ENCODE assay signal across 21 cellular contexts in genomic region chr11:2366271-2366670, GRCh38. TPM values are rescaled to one million over a fixed set of nuclear protein-coding genes. Genes with fewer than 3 reads are reported as not detected.
DNase-seq lines count a peak whose midpoint lies in the region; ATAC-seq and TF ChIP-seq lines count a peak whose summit lies in the region.
"Had no signal": no experiment of that assay in that cellular context is flagged by ENCODE, and none has a peak within 500 bp of the region (broad histone marks: within the 10 kb centered on the region; RNA-seq: fewer than 3 reads in every experiment).

No MANE protein-coding gene starts in this region.

- no peak overlapping the region for H2AFZ ChIP-seq in neuronal stem cell (ENCODE audit: low read length)

- no peak overlapping the region for H3K14ac ChIP-seq in neuronal stem cell (ENCODE audit: low read length)

- no peak overlapping the region for H2BK5ac ChIP-seq in neuronal stem cell (ENCODE audit: low read length)

- H3K27me3 Mint-ChIP-seq in brain, result no peaks in the 10 kb centered on the region
- no peaks in the 10 kb centered on the region for H3K27me3 Mint-ChIP-seq in stimulated activated memory B cell treated with anti-CD40 and anti-IgM and Interleukin-4, amounts not matched to agents 10 μg/mL and 1 μg/mL and 100 μg/mL, for 72 hours
- peaks cover 5 to 8% of the 10 kb centered on the region in 2 donors for H3K27me3 Mint-ChIP-seq in natural killer cell treated with Interleukin-12 subunit alpha and Interleukin-12 subunit beta and Interleukin-15 and Interleukin-18, amount 100 ng/mL, for 72 hours
- H3K27me3 Mint-ChIP-seq: CD4-positive, CD25-positive, alpha-beta regulatory T cell had no signal

- no peak overlapping the region for H3K23ac ChIP-seq in neuronal stem cell (ENCODE audit: low read depth, low read length, poor library complexity)

- H2BK12ac ChIP-seq in neuronal stem cell (ENCODE audit: low read length), result no peak overlapping the region

- no peaks in the 10 kb centered on the region for H3K9me3 Mint-ChIP-seq in brain
- H3K9me3 Mint-ChIP-seq in stimulated activated memory B cell treated with anti-CD40 and anti-IgM and Interleukin-4, amounts not matched to agents 10 μg/mL and 1 μg/mL and 100 μg/mL, for 72 hours, result no peaks in the 10 kb centered on the region
- no peaks in the 10 kb centered on the region for H3K9me3 Mint-ChIP-seq in natural killer cell treated with Interleukin-12 subunit alpha and Interleukin-12 subunit beta and Interleukin-15 and Interleukin-18, amount 100 ng/mL, for 72 hours
- H3K9me3 Mint-ChIP-seq: activated CD4-positive, alpha-beta memory T cell treated with anti-CD3 and anti-CD28 coated beads, Interleukin-2, amount 10 ng/mL, durations not matched to agents 7 days and 5 days; CD4-positive, CD25-positive, alpha-beta regulatory T cell; immature natural killer cell; naive thymus-derived CD8-positive, alpha-beta T cell; WTC11 had no signal

- no peak overlapping the region for H3K4me2 ChIP-seq in neuronal stem cell (ENCODE audit: insufficient read depth, low read length, poor library complexity, severe bottlenecking)

- H2AK5ac ChIP-seq in neuronal stem cell (ENCODE audit: low read depth, low read length), result peak overlapping the region; percentile 59

- peak overlapping the region; percentile 54 for H2BK120ac ChIP-seq in neuronal stem cell (ENCODE audit: low read depth, low read length)

- H3K4me3 ChIP-seq in neuronal stem cell (ENCODE audit: low read length in 2 of 2), result no peak overlapping the region
- H3K4me3 ChIP-seq: psoas muscle had no signal

- no peak overlapping the region for H2BK15ac ChIP-seq in neuronal stem cell (ENCODE audit: low read length)

- no peaks in the 10 kb centered on the region for H3K27me3 ChIP-seq in neuronal stem cell (ENCODE audit: control insufficient read depth in 3 of 3, insufficient read depth in 3 of 3, low read depth in 1 of 3, low read length in 3 of 3)

- H3K36me3 Mint-ChIP-seq in brain, result peaks cover 8% of the 10 kb centered on the region
- H3K36me3 Mint-ChIP-seq in stimulated activated memory B cell treated with anti-CD40 and anti-IgM and Interleukin-4, amounts not matched to agents 10 μg/mL and 1 μg/mL and 100 μg/mL, for 72 hours, result no peaks in the 10 kb centered on the region
- no peaks in the 10 kb centered on the region for H3K36me3 Mint-ChIP-seq in natural killer cell treated with Interleukin-12 subunit alpha and Interleukin-12 subunit beta and Interleukin-15 and Interleukin-18, amount 100 ng/mL, for 72 hours
- H3K36me3 Mint-ChIP-seq: immature natural killer cell; naive thymus-derived CD8-positive, alpha-beta T cell; WTC11 had no signal

- no peaks in the 10 kb centered on the region for H3K79me1 ChIP-seq in neuronal stem cell (ENCODE audit: low read depth, low read length)

- H3K4me1 Mint-ChIP-seq in brain, result peaks cover 13% of the 10 kb centered on the region
- no peaks in the 10 kb centered on the region for H3K4me1 Mint-ChIP-seq in stimulated activated memory B cell treated with anti-CD40 and anti-IgM and Interleukin-4, amounts not matched to agents 10 μg/mL and 1 μg/mL and 100 μg/mL, for 72 hours
- no peaks in the 10 kb centered on the region for H3K4me1 Mint-ChIP-seq in natural killer cell treated with Interleukin-12 subunit alpha and Interleukin-12 subunit beta and Interleukin-15 and Interleukin-18, amount 100 ng/mL, for 72 hours (ENCODE audit: low read depth in 2 of 2)
- H3K4me1 Mint-ChIP-seq: activated CD4-positive, alpha-beta memory T cell treated with anti-CD3 and anti-CD28 coated beads, Interleukin-2, amount 10 ng/mL, durations not matched to agents 7 days and 5 days; immature natural killer cell; WTC11 had no signal

- DNase-seq in left cardiac atrium, result peak; percentile 42
- DNase-seq in cardiac septum (ENCODE audit: low spot score), result no peak
- no peak for DNase-seq in neuronal stem cell (ENCODE audit: low spot score)
- no peak for DNase-seq in natural killer cell treated with Interleukin-12 subunit alpha and Interleukin-12 subunit beta and Interleukin-15 and Interleukin-18, amount 100 ng/mL, for 72 hours (ENCODE audit: low spot score)
- DNase-seq in erythroblast (lab: John Stamatoyannopoulos, UW), result no peak
- DNase-seq: activated CD4-positive, alpha-beta memory T cell treated with anti-CD3 and anti-CD28 coated beads, Interleukin-2, amount 10 ng/mL, durations not matched to agents 7 days and 5 days; activated naive CD4-positive, alpha-beta T cell treated with anti-CD3 and anti-CD28 coated beads, Interleukin-2, amount 50 U/mL, for 16 hours; activated T-cell treated with anti-CD3 and anti-CD28 coated beads, Interleukin-2, amount 50 U/mL, for 48 hours; CD4-positive, CD25-positive, alpha-beta regulatory T cell; glutamatergic neuron; immature natural killer cell; MM.1S; naive thymus-derived CD8-positive, alpha-beta T cell; NCI-H2029; SHP77 treated with DMSO at 0.1 percent for 48 hours; T-helper 2 cell had no signal

- H3K4me1 ChIP-seq in neuronal stem cell (ENCODE audit: control insufficient read depth in 2 of 2, insufficient read depth in 1 of 2, low read depth in 1 of 2, low read length in 2 of 2), result no peaks in the 10 kb centered on the region
- H3K4me1 ChIP-seq: psoas muscle had no signal

- no CpG with 5 or more reads among the region's 11 CpGs for WGBS in neuronal stem cell (ENCODE audit: extremely low coverage in 2 of 2, insufficient read length in 2 of 2, insufficient replicate concordance in 1 of 2), 2 donors

- peak overlapping the region in 1 of 5 experiments; percentile 43 for H3K4me3 Mint-ChIP-seq in brain
- H3K4me3 Mint-ChIP-seq in stimulated activated memory B cell treated with anti-CD40 and anti-IgM and Interleukin-4, amounts not matched to agents 10 μg/mL and 1 μg/mL and 100 μg/mL, for 72 hours, result no peak overlapping the region
- H3K4me3 Mint-ChIP-seq in natural killer cell treated with Interleukin-12 subunit alpha and Interleukin-12 subunit beta and Interleukin-15 and Interleukin-18, amount 100 ng/mL, for 72 hours, result no peak overlapping the region
- H3K4me3 Mint-ChIP-seq: activated CD4-positive, alpha-beta memory T cell treated with anti-CD3 and anti-CD28 coated beads, Interleukin-2, amount 10 ng/mL, durations not matched to agents 7 days and 5 days; immature natural killer cell; naive thymus-derived CD8-positive, alpha-beta T cell; WTC11 had no signal

- H3K4ac ChIP-seq in neuronal stem cell (ENCODE audit: low read length), result no peak overlapping the region

- H3K36me3 ChIP-seq in neuronal stem cell (replicated peaks in 1 of 2; ENCODE audit: control insufficient read depth in 2 of 2, insufficient read depth in 2 of 2, low read length in 2 of 2), result no peaks in the 10 kb centered on the region

- peak overlapping the region; percentile 78 for H3K18ac ChIP-seq in neuronal stem cell (ENCODE audit: low read length)

- no peak overlapping the region for H3K9ac ChIP-seq in neuronal stem cell (ENCODE audit: low read depth, low read length, poor library complexity)

- TF ChIP-seq CTCF in brain (conservative IDR thresholded peaks at IDR 0.05), result no peak

- H4K8ac ChIP-seq in neuronal stem cell (ENCODE audit: low read depth, low read length), result no peak overlapping the region

- TF ChIP-seq POLR2A in erythroblast (IDR thresholded peaks at IDR 0.05; ENCODE audit: low read length), result no peak

- intact Hi-C loops in left cardiac atrium (cut with DNase I), result loop anchor here in 1 of 2 donors (10.0 kb wide), 1 partner anchor 49 kb away; no protein-coding TSS in a partner anchor
- intact Hi-C loops in cardiac septum (cut with DNase I), result loop anchor here (5.0 kb wide), 1 partner anchor 39 kb away; no protein-coding TSS in a partner anchor

- H3K27ac Mint-ChIP-seq in brain, result peak overlapping the region in 3 of 5 experiments; percentile 64 to 88 (median 76)
- no peak overlapping the region for H3K27ac Mint-ChIP-seq in stimulated activated memory B cell treated with anti-CD40 and anti-IgM and Interleukin-4, amounts not matched to agents 10 μg/mL and 1 μg/mL and 100 μg/mL, for 72 hours
- no peak overlapping the region for H3K27ac Mint-ChIP-seq in natural killer cell treated with Interleukin-12 subunit alpha and Interleukin-12 subunit beta and Interleukin-15 and Interleukin-18, amount 100 ng/mL, for 72 hours
- H3K27ac Mint-ChIP-seq: activated CD4-positive, alpha-beta memory T cell treated with anti-CD3 and anti-CD28 coated beads, Interleukin-2, amount 10 ng/mL, durations not matched to agents 7 days and 5 days; CD4-positive, CD25-positive, alpha-beta regulatory T cell; immature natural killer cell; WTC11 had no signal

- no peak overlapping the region for H3K27ac ChIP-seq in neuronal stem cell (replicated peaks; ENCODE audit: low read length)
- H3K27ac ChIP-seq: psoas muscle had no signal

- ATAC-seq in left cardiac atrium (peak in 1 of 2 donors; percentile 55), HG03159 (IDR thresholded peaks at IDR 0.05; ENCODE audit: unreplicated experiment) (no peak)
- ATAC-seq in stimulated activated memory B cell treated with anti-CD40 and anti-IgM and Interleukin-4, amounts not matched to agents 10 μg/mL and 1 μg/mL and 100 μg/mL, for 72 hours, result no peak
- ATAC-seq in natural killer cell treated with Interleukin-12 subunit alpha and Interleukin-12 subunit beta and Interleukin-15 and Interleukin-18, amount 100 ng/mL, for 72 hours, result no peak
- ATAC-seq: naive thymus-derived CD8-positive, alpha-beta T cell; psoas muscle; WTC11 had no signal

- no peaks in the 10 kb centered on the region for H3K9me3 ChIP-seq in neuronal stem cell (replicated peaks in 1 of 2; ENCODE audit: control insufficient read depth in 2 of 2, insufficient read depth in 1 of 2, low read depth in 1 of 2, low read length in 2 of 2)
- H3K9me3 ChIP-seq: psoas muscle had no signal

- no peak overlapping the region for H4K91ac ChIP-seq in neuronal stem cell (ENCODE audit: low read depth, low read length, poor library complexity)

RNA-seq across cellular contexts. Expression of gene CD81, which starts 10.8 kb away (rescaled TPM):
- total RNA-seq in left cardiac atrium, result 100 to 1,000 TPM; 699 to 773 TPM
- 663 TPM for total RNA-seq in cardiac septum
- 643 TPM for polyA plus RNA-seq in brain (ENCODE audit: insufficient read depth, low read depth, low replicate concordance)
- 200 TPM for polyA plus RNA-seq in neuronal stem cell (2013, experiment 1 of 2)
- 195 TPM for polyA plus RNA-seq in neuronal stem cell (2013, experiment 2 of 2)
- 100 to 1,000 TPM; 306 to 322 TPM for total RNA-seq in natural killer cell treated with Interleukin-12 subunit alpha and Interleukin-12 subunit beta and Interleukin-15 and Interleukin-18, amount 100 ng/mL, for 72 hours

RNA-seq across cellular contexts. Expression of gene TSSC4, which starts 34.3 kb away (rescaled TPM):
- 10 to 100 TPM; 34.9 to 45.7 TPM for total RNA-seq in left cardiac atrium
- total RNA-seq in cardiac septum, result 36.2 TPM
- 41.9 TPM for polyA plus RNA-seq in brain (ENCODE audit: insufficient read depth, low read depth, low replicate concordance)
- polyA plus RNA-seq in neuronal stem cell (2013, experiment 1 of 2), result 50.8 TPM
- polyA plus RNA-seq in neuronal stem cell (2013, experiment 2 of 2), result 54.1 TPM
- 10 to 100 TPM; 66.0 to 98.2 TPM for total RNA-seq in natural killer cell treated with Interleukin-12 subunit alpha and Interleukin-12 subunit beta and Interleukin-15 and Interleukin-18, amount 100 ng/mL, for 72 hours

Comparison
In these comparisons a context has a peak if more than half of its experiments do, and no peak if none do; other contexts are left out.
1. H3K27ac Mint-ChIP-seq: peak in brain (3 of 5); none in stimulated activated memory B cell treated with anti-CD40 and anti-IgM and Interleukin-4, amounts not matched to agents 10 μg/mL and 1 μg/mL and 100 μg/mL, for 72 hours (single experiment) and natural killer cell treated with Interleukin-12 subunit alpha and Interleukin-12 subunit beta and Interleukin-15 and Interleukin-18, amount 100 ng/mL, for 72 hours (0 of 2).